In the genomic region with DNA sequence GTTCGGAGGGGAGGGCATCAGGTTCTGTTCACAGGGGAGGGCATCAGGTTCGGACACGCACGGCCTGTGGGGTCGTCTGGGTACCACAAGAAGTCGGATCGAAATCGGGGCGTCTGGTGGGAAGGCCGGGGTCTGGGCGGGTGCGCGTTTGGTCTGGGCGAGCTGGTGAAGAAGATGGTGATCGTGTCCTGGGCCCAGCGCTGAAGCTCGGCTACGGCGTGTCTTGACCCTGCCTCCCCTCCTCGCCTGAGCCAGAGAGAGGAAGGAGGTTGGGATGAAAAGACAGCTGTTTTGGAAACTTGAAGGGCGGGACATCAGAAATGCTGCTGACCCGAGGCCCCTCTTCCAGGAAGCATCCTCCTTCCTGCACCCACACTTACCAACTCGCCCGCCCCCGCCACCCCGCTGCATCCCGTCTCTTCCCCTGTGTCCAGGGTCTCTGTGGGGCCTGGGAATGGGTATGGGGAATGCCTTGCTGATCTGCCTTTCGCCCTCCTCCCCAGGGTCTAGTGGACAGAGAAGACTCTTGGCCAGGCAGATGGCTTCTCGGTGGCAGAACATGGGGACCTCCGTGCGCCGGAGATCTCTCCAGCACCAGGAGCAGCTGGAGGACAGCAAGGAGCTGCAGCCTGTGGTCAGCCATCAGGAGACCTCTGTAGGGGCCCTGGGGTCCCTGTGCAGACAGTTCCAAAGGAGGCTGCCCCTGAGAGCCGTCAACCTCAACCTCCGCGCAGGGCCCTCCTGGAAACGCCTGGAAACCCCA, we compare ENCODE assay signal across 9 cellular contexts. TPM values are rescaled to one million over a fixed set of nuclear protein-coding genes. Genes with fewer than 3 reads are reported as not detected.
DNase-seq lines count a peak whose midpoint lies in the region; ATAC-seq and TF ChIP-seq lines count a peak whose summit lies in the region.
"Had no signal": no experiment of that assay in that cellular context is flagged by ENCODE, and none has a peak within 500 bp of the region (broad histone marks: within the 10 kb centered on the region; RNA-seq: fewer than 3 reads in every experiment).

No MANE protein-coding gene starts in this region.

- no peak for TF ChIP-seq CTCF in kidney epithelial cell (IDR thresholded peaks at IDR 0.05; ENCODE audit: insufficient read depth, low read length, poor library complexity, severe bottlenecking)

- H3K4me3 Mint-ChIP-seq in T-helper 2 cell treated with Interferon-gamma antibody and Interleukin-4, amounts not matched to agents 5 μg/mL and 100 μg/mL, for 36 hours = peak overlapping the region; percentile 100
- peak overlapping the region; percentile 83 for H3K4me3 Mint-ChIP-seq in activated naive CD8-positive, alpha-beta T cell treated with anti-CD3 and anti-CD28 coated beads, Interleukin-2, amount 50 U/mL, for 24 hours

- H3K27ac ChIP-seq in stomach smooth muscle (ENCODE audit: low read length) = no peak overlapping the region

- peak overlapping the region; percentile 86 for H3K27ac Mint-ChIP-seq in T-helper 2 cell treated with Interferon-gamma antibody and Interleukin-4, amounts not matched to agents 5 μg/mL and 100 μg/mL, for 36 hours
- peak overlapping the region; percentile 82 for H3K27ac Mint-ChIP-seq in activated naive CD8-positive, alpha-beta T cell treated with anti-CD3 and anti-CD28 coated beads, Interleukin-2, amount 50 U/mL, for 24 hours

- no peaks in the 10 kb centered on the region for H3K27me3 ChIP-seq in kidney epithelial cell (ENCODE audit: control insufficient read depth, insufficient read depth, low read length)
- peaks cover 0 to 2% of the 10 kb centered on the region in 2 donors for H3K27me3 ChIP-seq in stomach smooth muscle (ENCODE audit: control insufficient read depth in 1 of 2, insufficient read depth in 2 of 2, low read length in 2 of 2)

- H3K4me1 ChIP-seq in stomach smooth muscle (ENCODE audit: control insufficient read depth, insufficient read depth, low read length) = peaks cover 13% of the 10 kb centered on the region

- H3K4me3 ChIP-seq in kidney epithelial cell (ENCODE audit: low read depth, low read length) (peak overlapping the region; percentile 57), stomach smooth muscle (ENCODE audit: low read length in 2 of 2) (peak overlapping the region; percentile 79 to 91)
- H3K4me3 ChIP-seq: mucosa of descending colon had no signal

- DNase-seq in T-helper 2 cell treated with Interferon-gamma antibody and Interleukin-4, amounts not matched to agents 5 μg/mL and 100 μg/mL, for 36 hours (ENCODE audit: low spot score) = no peak
- DNase-seq in T-helper 2 cell (no peak), kidney epithelial cell (ENCODE audit: low read depth) (no peak), NCI-H2107 treated with DMSO at 0.1 percent for 48 hours (lab: John Stamatoyannopoulos, UW; ENCODE audit: unreplicated experiment) (no peak), SK-N-DZ (ENCODE audit: low spot score) (no peak)
- DNase-seq in activated naive CD8-positive, alpha-beta T cell treated with anti-CD3 and anti-CD28 coated beads, Interleukin-2, amount 50 U/mL, for 24 hours = no peak

- no peaks in the 10 kb centered on the region for H3K9me3 Mint-ChIP-seq in T-helper 2 cell treated with Interferon-gamma antibody and Interleukin-4, amounts not matched to agents 5 μg/mL and 100 μg/mL, for 36 hours
- no peaks in the 10 kb centered on the region for H3K9me3 Mint-ChIP-seq in activated naive CD8-positive, alpha-beta T cell treated with anti-CD3 and anti-CD28 coated beads, Interleukin-2, amount 50 U/mL, for 24 hours

- H3K9me3 ChIP-seq in stomach smooth muscle (ENCODE audit: control insufficient read depth in 2 of 2, low read length in 2 of 2) = no peaks in the 10 kb centered on the region
- H3K9me3 ChIP-seq: mucosa of descending colon had no signal

- no peak for ATAC-seq in activated naive CD8-positive, alpha-beta T cell treated with anti-CD3 and anti-CD28 coated beads, Interleukin-2, amount 50 U/mL, for 24 hours
- no peak for ATAC-seq in GM21526 (IDR thresholded peaks at IDR 0.05; ENCODE audit: low FRiP score, unreplicated experiment)

- peaks cover 24% of the 10 kb centered on the region for H3K27me3 Mint-ChIP-seq in T-helper 2 cell treated with Interferon-gamma antibody and Interleukin-4, amounts not matched to agents 5 μg/mL and 100 μg/mL, for 36 hours (ENCODE audit: low read depth)
- H3K27me3 Mint-ChIP-seq in activated naive CD8-positive, alpha-beta T cell treated with anti-CD3 and anti-CD28 coated beads, Interleukin-2, amount 50 U/mL, for 24 hours = peaks cover 8% of the 10 kb centered on the region

- H3K36me3 ChIP-seq in kidney epithelial cell (ENCODE audit: control insufficient read depth, insufficient read depth, low read length) (peaks cover 2% of the 10 kb centered on the region), stomach smooth muscle (ENCODE audit: control insufficient read depth in 2 of 2, insufficient read depth in 2 of 2, low read length in 2 of 2) (no peaks in the 10 kb centered on the region)

- peaks cover 8% of the 10 kb centered on the region for H3K36me3 Mint-ChIP-seq in T-helper 2 cell treated with Interferon-gamma antibody and Interleukin-4, amounts not matched to agents 5 μg/mL and 100 μg/mL, for 36 hours (ENCODE audit: low read depth)
- no peaks in the 10 kb centered on the region for H3K36me3 Mint-ChIP-seq in activated naive CD8-positive, alpha-beta T cell treated with anti-CD3 and anti-CD28 coated beads, Interleukin-2, amount 50 U/mL, for 24 hours (ENCODE audit: low read depth)

- H3K4me1 Mint-ChIP-seq in T-helper 2 cell treated with Interferon-gamma antibody and Interleukin-4, amounts not matched to agents 5 μg/mL and 100 μg/mL, for 36 hours (ENCODE audit: low read depth) = peaks cover 11% of the 10 kb centered on the region
- peaks cover 11% of the 10 kb centered on the region for H3K4me1 Mint-ChIP-seq in activated naive CD8-positive, alpha-beta T cell treated with anti-CD3 and anti-CD28 coated beads, Interleukin-2, amount 50 U/mL, for 24 hours

- no peak overlapping the region for H3K9ac ChIP-seq in stomach smooth muscle (ENCODE audit: low read length in 2 of 2)

RNA-seq across cellular contexts. Expression of a gene that starts 0.5 kb away (rescaled TPM):
- total RNA-seq in kidney epithelial cell = 6.8 and 10.4 TPM in 2 replicates
- polyA plus RNA-seq in SK-N-DZ (2014; cell fraction: cytosol; rRNA removed) = 446 and 481 TPM in 2 replicates
- polyA plus RNA-seq in SK-N-DZ (2014; cell fraction: nucleus; rRNA removed) = 381 and 425 TPM in 2 replicates

RNA-seq across cellular contexts. Expression of a gene that starts 9.8 kb away (rescaled TPM):
- not detected in 2 replicates for total RNA-seq in kidney epithelial cell
- polyA plus RNA-seq in SK-N-DZ (2014; cell fraction: cytosol; rRNA removed) = not detected in 2 replicates
- polyA plus RNA-seq in SK-N-DZ (2014; cell fraction: nucleus; rRNA removed) = 0.31 TPM in 1 of 2 replicates, not detected in the other
- total RNA-seq: mucosa of descending colon had no signal
